Comparison of ENCODE assay signal across 22 cellular contexts in genomic region chr6:163092846-163093245, GRCh38.
DNase-seq lines count a peak whose midpoint lies in the region; ATAC-seq and TF ChIP-seq lines count a peak whose summit lies in the region.
"Had no signal": no experiment of that assay in that cellular context is flagged by ENCODE, and none has a peak within 500 bp of the region (broad histone marks: within the 10 kb centered on the region; RNA-seq: fewer than 3 reads in every experiment).

No MANE protein-coding gene starts in this region.

- no peaks in the 10 kb centered on the region for H3F3A ChIP-seq in GM23338 (replicated peaks; ENCODE audit: low read depth)

- no peaks in the 10 kb centered on the region for H3K36me3 ChIP-seq in GM23338 (ENCODE audit: insufficient read depth)
- H3K36me3 ChIP-seq: BLaER1, Peyer's patch had no signal

- H3K9me3 Mint-ChIP-seq in GM23338: peaks cover 6% of the 10 kb centered on the region

- H4K20me1 ChIP-seq in GM23338 (replicated peaks; ENCODE audit: insufficient read depth): no peaks in the 10 kb centered on the region
- H4K20me1 ChIP-seq: BLaER1 had no signal

- ATAC-seq in GM23338 (no peak), HG03521 (IDR thresholded peaks at IDR 0.05; ENCODE audit: unreplicated experiment) (no peak)
- ATAC-seq: HepG2 had no signal

- peaks cover 14% of the 10 kb centered on the region; the same call in 1 of the 2 replicates for H3K9me2 ChIP-seq in GM23338 (ENCODE audit: insufficient read depth)

- DNase-seq in GM23338 (ENCODE audit: low spot score): no peak
- peak; percentile 62 for DNase-seq in cerebellum (ENCODE audit: low spot score)
- peak; percentile 66 for DNase-seq in medulla oblongata (ENCODE audit: extremely low spot score)
- peak in 19 of 49 donors; percentile 1 to 63 (median 19) for DNase-seq in substantia nigra (lab: John Stamatoyannopoulos, UW)
- no peak for DNase-seq in activated naive CD4-positive, alpha-beta T cell treated with Interleukin-2 at 50 U/mL for 16 hours
- DNase-seq in NOMO-1 (lab: John Stamatoyannopoulos, UW; ENCODE audit: unreplicated experiment in 2 of 2): no peak
- DNase-seq: CD4-positive, CD25-positive, alpha-beta regulatory T cell; DMS153; DND-41; Karpas-422; NCI-H1092; NCI-H1417 treated with DMSO at 0.1 percent for 48 hours; NCI-H1694 treated with DMSO at 0.1 percent for 48 hours; NCI-H2081; NCI-H2227 treated with DMSO at 0.1 percent for 48 hours; NCI-H526 treated with DMSO at 0.1 percent for 48 hours; OCI-M1; Peyer's patch; SHP77 treated with DMSO at 0.1 percent for 48 hours had no signal

- H3K4me2 ChIP-seq in GM23338: 0 out of 2 replicates have a peak overlapping the region, but pooled peaks have one; percentile 11
- H3K4me2 ChIP-seq: BLaER1 had no signal

- no peak overlapping the region for H3K27ac Mint-ChIP-seq in GM23338
- H3K27ac Mint-ChIP-seq: CD4-positive, CD25-positive, alpha-beta regulatory T cell had no signal

- TF ChIP-seq CTCF in GM23338 (conservative IDR thresholded peaks at IDR 0.05; ENCODE audit: low read depth in 2 of 2): no peak

- H3K27ac ChIP-seq in GM23338 (ENCODE audit: low read depth): no peak overlapping the region
- peak overlapping the region; percentile 6 for H3K27ac ChIP-seq in substantia nigra (ENCODE audit: low read depth, low read length, poor library complexity, severe bottlenecking)
- H3K27ac ChIP-seq: BLaER1, Peyer's patch had no signal

- peaks cover 8% of the 10 kb centered on the region for H3K27me3 Mint-ChIP-seq in GM23338 (ENCODE audit: insufficient read depth, low read depth, poor library complexity)
- H3K27me3 Mint-ChIP-seq: CD4-positive, CD25-positive, alpha-beta regulatory T cell had no signal

- no peaks in the 10 kb centered on the region for H3K27me3 ChIP-seq in GM23338 (ENCODE audit: insufficient read depth)
- H3K27me3 ChIP-seq: BLaER1, Peyer's patch had no signal

- no peak overlapping the region for H3K4me3 Mint-ChIP-seq in GM23338
- H3K4me3 Mint-ChIP-seq: CD4-positive, CD25-positive, alpha-beta regulatory T cell had no signal

- peaks cover 34% of the 10 kb centered on the region for H3K4me1 Mint-ChIP-seq in GM23338
- H3K4me1 Mint-ChIP-seq: CD4-positive, CD25-positive, alpha-beta regulatory T cell had no signal

- peaks cover 20% of the 10 kb centered on the region for H3K4me1 ChIP-seq in GM23338 (ENCODE audit: insufficient read depth)
- H3K4me1 ChIP-seq: BLaER1, Peyer's patch had no signal

- H3K79me2 ChIP-seq in GM23338 (replicated peaks; ENCODE audit: insufficient read depth): no peaks in the 10 kb centered on the region

- H3K36me3 Mint-ChIP-seq in GM23338 (ENCODE audit: low read depth): peaks cover 6% of the 10 kb centered on the region; the same call in 2 of the 3 replicates
- H3K36me3 Mint-ChIP-seq: CD4-positive, CD25-positive, alpha-beta regulatory T cell had no signal

- H2AFZ ChIP-seq in GM23338: no peak overlapping the region

- H3K4me3 ChIP-seq in GM23338: no peak overlapping the region
- H3K4me3 ChIP-seq: BLaER1, Peyer's patch had no signal

TF ChIP-seq in GM23338, 12 proteins besides CTCF, POLR2A, EP300 and RAD21:
- no peak for TF ChIP-seq EZH2 (IDR thresholded peaks at IDR 0.05; ENCODE audit: low read depth, unreplicated experiment)

Comparison
In these comparisons a context has a peak if more than half of its experiments do, and no peak if none do; other contexts are left out.
1. DNase-seq: peak in cerebellum (single experiment) and medulla oblongata (single experiment); none in GM23338 (single experiment), activated naive CD4-positive, alpha-beta T cell treated with Interleukin-2 at 50 U/mL for 16 hours (single experiment) and NOMO-1 (0 of 2).